ENCODE assay signal across 11 cellular contexts in the genomic region with DNA sequence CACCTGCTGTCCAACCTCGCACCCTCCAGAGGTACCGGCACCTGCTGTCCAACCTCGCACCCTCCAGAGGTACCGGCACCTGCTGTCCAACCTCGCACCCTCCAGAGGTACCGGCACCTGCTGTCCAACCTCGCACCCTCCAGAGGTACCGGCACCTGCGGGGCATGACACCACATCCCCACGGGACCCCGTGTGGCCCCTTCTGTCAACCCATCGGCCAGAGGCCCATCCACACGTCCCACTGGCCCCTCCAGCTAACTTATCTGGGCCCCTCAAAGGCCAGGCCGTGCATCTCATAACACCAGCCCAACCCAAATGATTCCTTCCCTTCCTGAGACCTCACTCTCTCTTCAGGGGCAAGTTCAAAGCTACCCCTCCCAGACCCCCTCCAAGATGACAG. TPM values are rescaled to one million over a fixed set of nuclear protein-coding genes. Genes with fewer than 3 reads are reported as not detected.
DNase-seq lines count a peak whose midpoint lies in the region; ATAC-seq, FAIRE-seq and TF ChIP-seq lines count a peak whose summit lies in the region.
"Not testable (repeated sequence)": the region's sequence is repeated elsewhere in the genome, so short reads cannot be mapped to it uniquely, and the experiment has no call there.
"Had no signal": no experiment of that assay in that cellular context is flagged by ENCODE, and none has a peak within 500 bp of the region (broad histone marks: within the 10 kb centered on the region; RNA-seq: fewer than 3 reads in every experiment).

No MANE protein-coding gene starts in this region.

- peak overlapping the region; percentile 51 to 100 (median 100) for H3K4me3 Mint-ChIP-seq in CD8-positive, alpha-beta memory T cell
- H3K4me3 Mint-ChIP-seq in T-helper 1 cell treated with Interleukin-12 subunit alpha and Interleukin-12 subunit beta and Interleukin-4 antibody, amounts not matched to agents 30 μg/mL and 1 μg/mL, for 36 hours = peak overlapping the region; percentile 45
- not testable (repeated sequence) for H3K4me3 Mint-ChIP-seq in activated CD4-positive, alpha-beta memory T cell treated with anti-CD3 and anti-CD28 coated beads, Interleukin-2, amount 10 ng/mL, durations not matched to agents 7 days and 5 days; activated T-helper 2 cell treated with anti-CD3 and anti-CD28 coated beads, Interferon-gamma antibody, Interleukin-2, Interleukin-4, amounts not matched to agents 10 μg/mL and 5 μg/mL and 100 μg/mL, durations not matched to agents 14 hours and 24 hours and 36 hours (ENCODE audit: low read depth); brain; nephron progenitor cell
- H3K4me3 Mint-ChIP-seq in stimulated activated naive CD8-positive, alpha-beta T cell treated with anti-CD3 and anti-CD28 coated beads, Interleukin-15, amount 100 ng/mL, for 72 hours = peak overlapping the region; percentile 98 to 100

- H3K27me3 ChIP-seq in CD8-positive, alpha-beta memory T cell (ENCODE audit: insufficient read depth, low read length, poor library complexity, severe bottlenecking) = not testable (repeated sequence)

- H3K27ac ChIP-seq in CD8-positive, alpha-beta memory T cell (ENCODE audit: low read depth, low read length); kidney (ENCODE audit: low read depth in 2 of 2, low read length in 2 of 2): not testable (repeated sequence)

- not testable (repeated sequence) for ATAC-seq in stimulated activated naive CD8-positive, alpha-beta T cell treated with anti-CD3 and anti-CD28 coated beads, Interleukin-15, amount 100 ng/mL, for 72 hours

- peaks cover 11% of the 10 kb centered on the region for H3K36me3 ChIP-seq in CD8-positive, alpha-beta memory T cell (ENCODE audit: insufficient read depth, low read length)
- H3K36me3 ChIP-seq in kidney (ENCODE audit: control insufficient read depth in 1 of 2, insufficient read depth in 2 of 2, low read length in 2 of 2) = not testable (repeated sequence)

- H3K36me3 Mint-ChIP-seq in CD8-positive, alpha-beta memory T cell = peaks cover 12 to 69% (median 13%) of the 10 kb centered on the region in 3 donors
- H3K36me3 Mint-ChIP-seq in T-helper 1 cell treated with Interleukin-12 subunit alpha and Interleukin-12 subunit beta and Interleukin-4 antibody, amounts not matched to agents 30 μg/mL and 1 μg/mL, for 36 hours (ENCODE audit: low read depth) = peaks cover 52% of the 10 kb centered on the region
- peaks cover 58% of the 10 kb centered on the region for H3K36me3 Mint-ChIP-seq in activated CD4-positive, alpha-beta memory T cell treated with anti-CD3 and anti-CD28 coated beads, Interleukin-2, amount 10 ng/mL, durations not matched to agents 7 days and 5 days (ENCODE audit: low read depth)
- peaks cover 27% of the 10 kb centered on the region for H3K36me3 Mint-ChIP-seq in activated T-helper 2 cell treated with anti-CD3 and anti-CD28 coated beads, Interferon-gamma antibody, Interleukin-2, Interleukin-4, amounts not matched to agents 10 μg/mL and 5 μg/mL and 100 μg/mL, durations not matched to agents 14 hours and 24 hours and 36 hours (ENCODE audit: low read depth)
- H3K36me3 Mint-ChIP-seq in brain; nephron progenitor cell (ENCODE audit: low read depth): not testable (repeated sequence)

- H3K4me3 ChIP-seq in CD8-positive, alpha-beta memory T cell (ENCODE audit: low read length) = peak overlapping the region; percentile 11
- not testable (repeated sequence) for H3K4me3 ChIP-seq in kidney (ENCODE audit: low read length in 2 of 2)

- peak in 1 of 5 donors; percentile 0 for DNase-seq in CD8-positive, alpha-beta memory T cell
- DNase-seq in activated CD4-positive, alpha-beta memory T cell treated with anti-CD3 and anti-CD28 coated beads, Interleukin-2, amount 10 ng/mL, durations not matched to agents 7 days and 5 days; activated T-helper 2 cell treated with anti-CD3 and anti-CD28 coated beads, Interferon-gamma antibody, Interleukin-2, Interleukin-4, amounts not matched to agents 10 μg/mL and 5 μg/mL and 100 μg/mL, durations not matched to agents 14 hours and 24 hours and 36 hours (ENCODE audit: low spot score); nephron progenitor cell; stimulated activated naive CD8-positive, alpha-beta T cell treated with anti-CD3 and anti-CD28 coated beads, Interleukin-15, amount 100 ng/mL, for 72 hours: not testable (repeated sequence)
- peak; percentile 67 for DNase-seq in kidney

- H3K9me3 ChIP-seq in CD8-positive, alpha-beta memory T cell (ENCODE audit: low read length); kidney (ENCODE audit: control insufficient read depth in 1 of 2, low read length in 2 of 2): not testable (repeated sequence)

- TF ChIP-seq CTCF in brain (conservative IDR thresholded peaks at IDR 0.05); kidney (IDR thresholded peaks at IDR 0.05; ENCODE audit: borderline replicate concordance, extremely low read depth, insufficient read depth); nephron progenitor cell (IDR thresholded peaks at IDR 0.05): not testable (repeated sequence)

- CTCF ChIA-PET in CD8-positive, alpha-beta memory T cell (lab: Charles Lee) = interaction anchor here (1.2 to 9.0 kb wide), 2 partner anchors 14 to 22 kb away, joined by 3 to 60 read pairs; no protein-coding TSS in a partner anchor
- CTCF ChIA-PET in activated CD4-positive, alpha-beta memory T cell treated with anti-CD3 and anti-CD28 coated beads, Interleukin-2, amount 10 ng/mL, durations not matched to agents 7 days and 5 days (lab: Charles Lee) = interaction anchor here (1.5 to 6.7 kb wide), 3 partner anchors 8 to 20 kb away, joined by 3 to 26 read pairs (median 4); no protein-coding TSS in a partner anchor

- not testable (repeated sequence) for H3K9me3 Mint-ChIP-seq in CD8-positive, alpha-beta memory T cell; T-helper 1 cell treated with Interleukin-12 subunit alpha and Interleukin-12 subunit beta and Interleukin-4 antibody, amounts not matched to agents 30 μg/mL and 1 μg/mL, for 36 hours; activated CD4-positive, alpha-beta memory T cell treated with anti-CD3 and anti-CD28 coated beads, Interleukin-2, amount 10 ng/mL, durations not matched to agents 7 days and 5 days; activated T-helper 2 cell treated with anti-CD3 and anti-CD28 coated beads, Interferon-gamma antibody, Interleukin-2, Interleukin-4, amounts not matched to agents 10 μg/mL and 5 μg/mL and 100 μg/mL, durations not matched to agents 14 hours and 24 hours and 36 hours; brain; nephron progenitor cell
- H3K9me3 Mint-ChIP-seq in stimulated activated naive CD8-positive, alpha-beta T cell treated with anti-CD3 and anti-CD28 coated beads, Interleukin-15, amount 100 ng/mL, for 72 hours = peaks cover 10 to 18% of the 10 kb centered on the region in 2 donors

- peaks cover 91% of the 10 kb centered on the region for H3K4me1 ChIP-seq in CD8-positive, alpha-beta memory T cell (ENCODE audit: insufficient read depth, low read length)
- peaks cover 36 to 43% of the 10 kb centered on the region in 2 donors for H3K4me1 ChIP-seq in kidney (ENCODE audit: control insufficient read depth in 1 of 2, insufficient read depth in 1 of 2, low read depth in 1 of 2, low read length in 2 of 2)

- not testable (repeated sequence) for H3K27me3 Mint-ChIP-seq in CD8-positive, alpha-beta memory T cell; T-helper 1 cell treated with Interleukin-12 subunit alpha and Interleukin-12 subunit beta and Interleukin-4 antibody, amounts not matched to agents 30 μg/mL and 1 μg/mL, for 36 hours (ENCODE audit: low read depth); activated CD4-positive, alpha-beta memory T cell treated with anti-CD3 and anti-CD28 coated beads, Interleukin-2, amount 10 ng/mL, durations not matched to agents 7 days and 5 days; activated T-helper 2 cell treated with anti-CD3 and anti-CD28 coated beads, Interferon-gamma antibody, Interleukin-2, Interleukin-4, amounts not matched to agents 10 μg/mL and 5 μg/mL and 100 μg/mL, durations not matched to agents 14 hours and 24 hours and 36 hours (ENCODE audit: low read depth); brain; stimulated activated naive CD8-positive, alpha-beta T cell treated with anti-CD3 and anti-CD28 coated beads, Interleukin-15, amount 100 ng/mL, for 72 hours
- peaks cover 12% of the 10 kb centered on the region for H3K27me3 Mint-ChIP-seq in nephron progenitor cell (ENCODE audit: low read depth, poor library complexity)

- intact Hi-C loops in activated T-helper 2 cell treated with anti-CD3 and anti-CD28 coated beads, Interferon-gamma antibody, Interleukin-2, Interleukin-4, amounts not matched to agents 10 μg/mL and 5 μg/mL and 100 μg/mL, durations not matched to agents 14 hours and 24 hours and 36 hours (cut with micrococcal nuclease) = loop anchor here (5.0 kb wide), 1 partner anchor 106 kb away; the partner anchor contains the start of gene CDC16
- intact Hi-C loops in kidney (cut with DNase I) = not testable (repeated sequence)

- FAIRE-seq in kidney (lab: Jason Lieb, UNC) = not testable (repeated sequence)

- POLR2A ChIA-PET in CD8-positive, alpha-beta memory T cell (lab: Charles Lee) = interaction anchor here (1.6 kb wide), 1 partner anchor 59 kb away, joined by 4 read pairs; no protein-coding TSS in a partner anchor
- POLR2A ChIA-PET in activated CD4-positive, alpha-beta memory T cell treated with anti-CD3 and anti-CD28 coated beads, Interleukin-2, amount 10 ng/mL, durations not matched to agents 7 days and 5 days (lab: Charles Lee) = interaction anchor here (1.0 to 9.7 kb wide), 6 partner anchors 9 to 61 kb away, joined by 4 to 166 read pairs (median 12); no protein-coding TSS in a partner anchor

- H3K9ac ChIP-seq in kidney (ENCODE audit: low read length in 2 of 2) = not testable (repeated sequence)

- peak overlapping the region; percentile 80 to 99 (median 93) for H3K27ac Mint-ChIP-seq in CD8-positive, alpha-beta memory T cell
- H3K27ac Mint-ChIP-seq in T-helper 1 cell treated with Interleukin-12 subunit alpha and Interleukin-12 subunit beta and Interleukin-4 antibody, amounts not matched to agents 30 μg/mL and 1 μg/mL, for 36 hours = peak overlapping the region; percentile 82
- peak overlapping the region; percentile 61 for H3K27ac Mint-ChIP-seq in activated CD4-positive, alpha-beta memory T cell treated with anti-CD3 and anti-CD28 coated beads, Interleukin-2, amount 10 ng/mL, durations not matched to agents 7 days and 5 days
- peak overlapping the region; percentile 60 for H3K27ac Mint-ChIP-seq in activated T-helper 2 cell treated with anti-CD3 and anti-CD28 coated beads, Interferon-gamma antibody, Interleukin-2, Interleukin-4, amounts not matched to agents 10 μg/mL and 5 μg/mL and 100 μg/mL, durations not matched to agents 14 hours and 24 hours and 36 hours
- H3K27ac Mint-ChIP-seq in brain = peak overlapping the region; percentile 52 to 84 (median 81)
- peak overlapping the region; percentile 21 for H3K27ac Mint-ChIP-seq in nephron progenitor cell
- peak overlapping the region; percentile 89 to 92 for H3K27ac Mint-ChIP-seq in stimulated activated naive CD8-positive, alpha-beta T cell treated with anti-CD3 and anti-CD28 coated beads, Interleukin-15, amount 100 ng/mL, for 72 hours

- peaks cover 76 to 98% (median 82%) of the 10 kb centered on the region in 3 donors for H3K4me1 Mint-ChIP-seq in CD8-positive, alpha-beta memory T cell
- H3K4me1 Mint-ChIP-seq in T-helper 1 cell treated with Interleukin-12 subunit alpha and Interleukin-12 subunit beta and Interleukin-4 antibody, amounts not matched to agents 30 μg/mL and 1 μg/mL, for 36 hours (ENCODE audit: low read depth) = peaks cover 62% of the 10 kb centered on the region
- peaks cover 79% of the 10 kb centered on the region for H3K4me1 Mint-ChIP-seq in activated CD4-positive, alpha-beta memory T cell treated with anti-CD3 and anti-CD28 coated beads, Interleukin-2, amount 10 ng/mL, durations not matched to agents 7 days and 5 days
- peaks cover 48% of the 10 kb centered on the region for H3K4me1 Mint-ChIP-seq in activated T-helper 2 cell treated with anti-CD3 and anti-CD28 coated beads, Interferon-gamma antibody, Interleukin-2, Interleukin-4, amounts not matched to agents 10 μg/mL and 5 μg/mL and 100 μg/mL, durations not matched to agents 14 hours and 24 hours and 36 hours (ENCODE audit: low read depth)
- H3K4me1 Mint-ChIP-seq in brain = peaks cover 76% of the 10 kb centered on the region
- peaks cover 89% of the 10 kb centered on the region for H3K4me1 Mint-ChIP-seq in nephron progenitor cell
- H3K4me1 Mint-ChIP-seq in stimulated activated naive CD8-positive, alpha-beta T cell treated with anti-CD3 and anti-CD28 coated beads, Interleukin-15, amount 100 ng/mL, for 72 hours = peaks cover 96% of the 10 kb centered on the region

RNA-seq across cellular contexts. Expression of gene RASA3, which starts 6.3 kb away (rescaled TPM):
- total RNA-seq in CD8-positive, alpha-beta memory T cell = 10 to 100 TPM; 26.4 to 27.1 TPM
- polyA plus RNA-seq in CD8-positive, alpha-beta memory T cell = 123 TPM
- 10 to 100 TPM; 97.2 to 99.3 TPM for total RNA-seq in activated CD4-positive, alpha-beta memory T cell treated with anti-CD3 and anti-CD28 coated beads, Interleukin-2, amount 10 ng/mL, durations not matched to agents 7 days and 5 days
- total RNA-seq in activated T-helper 2 cell treated with anti-CD3 and anti-CD28 coated beads, Interferon-gamma antibody, Interleukin-2, Interleukin-4, amounts not matched to agents 10 μg/mL and 5 μg/mL and 100 μg/mL, durations not matched to agents 14 hours and 24 hours and 36 hours = 13.7 and 13.9 TPM in 2 replicates
- polyA plus RNA-seq in brain (ENCODE audit: insufficient read depth, low read depth, low replicate concordance) (12.4 TPM), kidney (ENCODE audit: insufficient read depth, low read depth, low replicate concordance) (4.2 TPM)
- 28.8 TPM for total RNA-seq in kidney

RNA-seq across cellular contexts. Expression of gene CFAP97D2, which starts 53.0 kb away (rescaled TPM):
- total RNA-seq in CD8-positive, alpha-beta memory T cell = not detected
- 0.31 TPM for polyA plus RNA-seq in CD8-positive, alpha-beta memory T cell
- total RNA-seq in activated CD4-positive, alpha-beta memory T cell treated with anti-CD3 and anti-CD28 coated beads, Interleukin-2, amount 10 ng/mL, durations not matched to agents 7 days and 5 days = not detected
- total RNA-seq in activated T-helper 2 cell treated with anti-CD3 and anti-CD28 coated beads, Interferon-gamma antibody, Interleukin-2, Interleukin-4, amounts not matched to agents 10 μg/mL and 5 μg/mL and 100 μg/mL, durations not matched to agents 14 hours and 24 hours and 36 hours = not detected in 2 replicates
- polyA plus RNA-seq in brain (ENCODE audit: insufficient read depth, low read depth, low replicate concordance) = 0.92 TPM
- not detected for total RNA-seq in kidney
- polyA plus RNA-seq in kidney (ENCODE audit: insufficient read depth, low read depth, low replicate concordance) = not detected
- total RNA-seq: Daoy, HT-29, PC-3 had no signal

Comparison
In these comparisons a context has a peak if more than half of its experiments do, and no peak if none do; other contexts are left out.
1. H3K27ac Mint-ChIP-seq: peak in every context shown above with its lines; median percentile 93 in CD8-positive, alpha-beta memory T cell; 90 in stimulated activated naive CD8-positive, alpha-beta T cell treated with anti-CD3 and anti-CD28 coated beads, Interleukin-15, amount 100 ng/mL, for 72 hours; 82 in T-helper 1 cell treated with Interleukin-12 subunit alpha and Interleukin-12 subunit beta and Interleukin-4 antibody, amounts not matched to agents 30 μg/mL and 1 μg/mL, for 36 hours; 81 in brain; 61 in activated CD4-positive, alpha-beta memory T cell treated with anti-CD3 and anti-CD28 coated beads, Interleukin-2, amount 10 ng/mL, durations not matched to agents 7 days and 5 days; 60 in activated T-helper 2 cell treated with anti-CD3 and anti-CD28 coated beads, Interferon-gamma antibody, Interleukin-2, Interleukin-4, amounts not matched to agents 10 μg/mL and 5 μg/mL and 100 μg/mL, durations not matched to agents 14 hours and 24 hours and 36 hours; 21 in nephron progenitor cell.